Comparison of ENCODE assay signal across 1 cellular context in the genomic region with DNA sequence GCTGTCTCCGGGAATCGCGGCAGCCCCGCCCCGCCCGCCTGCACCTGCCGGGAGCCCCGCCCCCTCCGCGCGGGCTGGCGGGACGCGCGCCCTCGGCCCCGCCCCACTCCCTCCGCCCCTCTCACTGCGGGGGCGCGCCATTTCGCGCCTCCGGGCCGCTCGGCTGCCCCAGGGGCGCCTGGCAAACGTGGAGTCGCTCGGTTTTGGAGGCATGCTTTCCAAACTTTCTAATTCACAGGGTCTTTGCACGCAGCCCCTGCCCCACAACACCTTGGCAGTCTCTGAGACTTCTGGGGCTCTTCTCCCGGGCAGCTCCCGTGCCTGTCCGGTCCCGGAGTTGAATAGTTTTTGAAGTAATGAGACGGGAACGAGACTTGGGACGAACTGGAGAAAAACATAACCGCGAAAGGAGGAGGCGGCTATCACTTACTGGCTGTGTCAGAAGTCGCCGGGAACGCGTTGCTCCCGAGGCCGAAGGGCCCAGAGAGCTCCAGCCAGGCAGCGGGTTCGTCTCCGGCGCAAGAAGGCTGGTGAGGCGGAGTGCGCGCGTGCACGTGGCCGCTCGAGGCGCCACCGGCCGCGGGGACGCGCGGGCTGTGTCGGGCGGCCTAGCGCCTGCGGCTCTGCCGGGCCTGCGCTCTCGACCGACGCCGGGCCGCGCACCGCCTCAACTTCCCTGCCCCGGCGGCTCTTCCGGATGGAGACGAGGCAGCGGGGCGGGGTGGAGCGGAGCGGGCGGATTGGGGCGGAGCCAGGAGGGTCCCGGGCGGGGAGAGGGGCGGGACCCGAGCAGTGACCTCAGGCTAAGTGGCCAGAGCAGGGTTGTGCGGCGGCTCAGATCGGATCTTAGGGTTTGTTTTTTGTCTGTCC.
TF ChIP-seq lines count a peak whose summit lies in the region.

MCM9 (minus strand) TSS at position 699 of the 870 bp plus-strand sequence. CDS start 3,436 bp downstream, outside the sequence.

TF ChIP-seq in HEK293, 187 proteins besides CTCF, POLR2A, EP300 and RAD21 (continued from another document):
- TF ChIP-seq ZNF138 (tag by site-specific recombination; IDR thresholded peaks at IDR 0.05; ENCODE audit: borderline replicate concordance) (no peak), ZNF768 (tag by site-specific recombination; IDR thresholded peaks at IDR 0.05) (0 out of 2 replicates have a peak, but pooled peaks have one; percentile 29)
- TF ChIP-seq, protein P1, sequence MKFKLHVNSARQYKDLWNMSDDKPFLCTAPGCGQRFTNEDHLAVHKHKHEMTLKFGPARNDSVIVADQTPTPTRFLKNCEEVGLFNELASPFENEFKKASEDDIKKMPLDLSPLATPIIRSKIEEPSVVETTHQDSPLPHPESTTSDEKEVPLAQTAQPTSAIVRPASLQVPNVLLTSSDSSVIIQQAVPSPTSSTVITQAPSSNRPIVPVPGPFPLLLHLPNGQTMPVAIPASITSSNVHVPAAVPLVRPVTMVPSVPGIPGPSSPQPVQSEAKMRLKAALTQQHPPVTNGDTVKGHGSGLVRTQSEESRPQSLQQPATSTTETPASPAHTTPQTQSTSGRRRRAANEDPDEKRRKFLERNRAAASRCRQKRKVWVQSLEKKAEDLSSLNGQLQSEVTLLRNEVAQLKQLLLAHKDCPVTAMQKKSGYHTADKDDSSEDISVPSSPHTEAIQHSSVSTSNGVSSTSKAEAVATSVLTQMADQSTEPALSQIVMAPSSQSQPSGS (tag by site-specific recombination; IDR thresholded peaks at IDR 0.05; ENCODE audit: low read depth) = no peak
- TF ChIP-seq, protein P2, sequence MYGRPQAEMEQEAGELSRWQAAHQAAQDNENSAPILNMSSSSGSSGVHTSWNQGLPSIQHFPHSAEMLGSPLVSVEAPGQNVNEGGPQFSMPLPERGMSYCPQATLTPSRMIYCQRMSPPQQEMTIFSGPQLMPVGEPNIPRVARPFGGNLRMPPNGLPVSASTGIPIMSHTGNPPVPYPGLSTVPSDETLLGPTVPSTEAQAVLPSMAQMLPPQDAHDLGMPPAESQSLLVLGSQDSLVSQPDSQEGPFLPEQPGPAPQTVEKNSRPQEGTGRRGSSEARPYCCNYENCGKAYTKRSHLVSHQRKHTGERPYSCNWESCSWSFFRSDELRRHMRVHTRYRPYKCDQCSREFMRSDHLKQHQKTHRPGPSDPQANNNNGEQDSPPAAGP (tag by site-specific recombination; IDR thresholded peaks at IDR 0.05) = no peak
- TF ChIP-seq, protein P3, sequence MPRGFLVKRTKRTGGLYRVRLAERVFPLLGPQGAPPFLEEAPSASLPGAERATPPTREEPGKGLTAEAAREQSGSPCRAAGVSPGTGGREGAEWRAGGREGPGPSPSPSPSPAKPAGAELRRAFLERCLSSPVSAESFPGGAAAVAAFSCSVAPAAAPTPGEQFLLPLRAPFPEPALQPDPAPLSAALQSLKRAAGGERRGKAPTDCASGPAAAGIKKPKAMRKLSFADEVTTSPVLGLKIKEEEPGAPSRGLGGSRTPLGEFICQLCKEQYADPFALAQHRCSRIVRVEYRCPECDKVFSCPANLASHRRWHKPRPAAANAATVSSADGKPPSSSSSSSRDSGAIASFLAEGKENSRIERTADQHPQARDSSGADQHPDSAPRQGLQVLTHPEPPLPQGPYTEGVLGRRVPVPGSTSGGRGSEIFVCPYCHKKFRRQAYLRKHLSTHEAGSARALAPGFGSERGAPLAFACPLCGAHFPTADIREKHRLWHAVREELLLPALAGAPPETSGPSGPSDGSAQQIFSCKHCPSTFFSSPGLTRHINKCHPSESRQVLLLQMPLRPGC (tag by site-specific recombination; IDR thresholded peaks at IDR 0.05) = no peak
